ENCODE assay signal across 7 cellular contexts in genomic region chr12:63034601-63035000, GRCh38.
"Had no signal": no experiment of that assay in that cellular context is flagged by ENCODE, and none has a peak within 500 bp of the region (broad histone marks: within the 10 kb centered on the region; RNA-seq: fewer than 3 reads in every experiment).

No MANE protein-coding gene starts in this region.

- ATAC-seq: GM12878 had no signal

- H3K4me3 ChIP-seq: GM12878 had no signal

- DNase-seq: GDM1, GF-D8 had no signal

- FAIRE-seq: GM12878, GM12891, GM12892, GM18507, GM19239 had no signal
